ENCODE assay signal across 1 cellular context in genomic region chr12:110109837-110110535, GRCh38.
TF ChIP-seq lines count a peak whose summit lies in the region.

No MANE protein-coding gene starts in this region.

TF ChIP-seq in GM23338, 12 proteins besides CTCF, POLR2A, EP300 and RAD21 (continued from another document):
- TF ChIP-seq ZNF462 (CRISPR knock-in tag; IDR thresholded peaks at IDR 0.05) (no peak), POLR2AphosphoS5 (IDR thresholded peaks at IDR 0.05; ENCODE audit: low read depth) (no peak), ETS1 (IDR thresholded peaks at IDR 0.05) (no peak), STAT1 (IDR thresholded peaks at IDR 0.05; ENCODE audit: unreplicated experiment) (no peak), NANOG (IDR thresholded peaks at IDR 0.05; ENCODE audit: borderline replicate concordance) (no peak), REST (IDR thresholded peaks at IDR 0.05; ENCODE audit: unreplicated experiment) (no peak), EZH2 (IDR thresholded peaks at IDR 0.05; ENCODE audit: low read depth, unreplicated experiment) (no peak), JUNB (IDR thresholded peaks at IDR 0.05; ENCODE audit: unreplicated experiment) (no peak), ZNF114 (CRISPR knock-in tag; IDR thresholded peaks at IDR 0.05) (no peak)
